In the genomic region with DNA sequence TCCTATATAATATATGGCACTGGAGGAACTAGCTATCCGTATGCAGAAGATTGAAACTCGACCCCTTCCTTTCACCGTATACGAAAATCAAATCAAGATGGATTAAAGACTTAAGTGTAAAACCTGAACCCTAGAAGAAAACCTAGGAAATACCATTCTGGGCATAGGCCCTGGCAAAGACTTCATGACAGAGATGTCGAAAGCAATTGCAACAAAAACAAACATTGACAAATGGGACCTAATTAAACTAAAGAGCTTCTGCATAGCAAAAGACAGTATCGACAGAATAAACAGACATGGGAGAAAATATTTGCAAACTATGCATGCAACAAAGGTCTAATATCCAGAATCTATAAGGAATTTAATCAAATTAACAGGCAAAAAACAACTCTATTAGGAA, we compare ENCODE assay signal across 25 cellular contexts.
DNase-seq lines count a peak whose midpoint lies in the region; ATAC-seq, FAIRE-seq and TF ChIP-seq lines count a peak whose summit lies in the region.
"Had no signal": no experiment of that assay in that cellular context is flagged by ENCODE, and none has a peak within 500 bp of the region (broad histone marks: within the 10 kb centered on the region; RNA-seq: fewer than 3 reads in every experiment).

No MANE protein-coding gene starts in this region.

- TF ChIP-seq EP300 in HepG2 (IDR thresholded peaks at IDR 0.05; ENCODE audit: low read depth in 2 of 2, low read length in 2 of 2) (no peak), HepG2 (CRISPR knock-in tag; IDR thresholded peaks at IDR 0.05; ENCODE audit: borderline replicate concordance) (no peak), GM12878 (IDR thresholded peaks at IDR 0.05; ENCODE audit: borderline replicate concordance in 1 of 2, control insufficient read depth in 1 of 2, low read depth in 2 of 2, low read length in 2 of 2) (no peak)

- H3K4me1 ChIP-seq in liver (ENCODE audit: control insufficient read depth in 4 of 4, insufficient read depth in 4 of 4, low read length in 3 of 4) (no peaks in the 10 kb centered on the region), HepG2 (ENCODE audit: insufficient read depth, low read length) (no peaks in the 10 kb centered on the region), GM12878 (ENCODE audit: control insufficient read depth, insufficient read depth, low read length) (no peaks in the 10 kb centered on the region), right lobe of liver (no peaks in the 10 kb centered on the region), right cardiac atrium (ENCODE audit: control insufficient read depth, insufficient read depth, low read length) (no peaks in the 10 kb centered on the region)
- H3K4me1 ChIP-seq: BLaER1 had no signal

- no peaks in the 10 kb centered on the region for H3K9me3 ChIP-seq in liver (ENCODE audit: control insufficient read depth in 4 of 4, low read length in 3 of 4)
- no peaks in the 10 kb centered on the region for H3K9me3 ChIP-seq in HepG2 (ENCODE audit: low read length)
- H3K9me3 ChIP-seq in GM12878 (replicated peaks; ENCODE audit: control insufficient read depth, insufficient read depth, low read length): no peaks in the 10 kb centered on the region
- no peaks in the 10 kb centered on the region for H3K9me3 ChIP-seq in right lobe of liver
- no peaks in the 10 kb centered on the region for H3K9me3 ChIP-seq in right cardiac atrium (ENCODE audit: control insufficient read depth, low read length)
- H3K9me3 ChIP-seq: BE2C, BLaER1 had no signal

- in situ Hi-C loops in HepG2 (cut with HindIII; ENCODE audit: extremely low pct_ligation_motif_present, low pct_unique_long_range_greater_than_20kb): no loop called here
- in situ Hi-C loops in GM12878 (cut with MboI): no loop called here

- POLR2A ChIA-PET in HepG2 (lab: Yijun Ruan, JAX): no interaction called here
- POLR2A ChIA-PET in GM12878 (lab: Charles Lee): no interaction called here

- H3K27ac ChIP-seq in liver (ENCODE audit: low read depth in 1 of 2, low read length in 2 of 2): no peak overlapping the region
- H3K27ac ChIP-seq in HepG2 (ENCODE audit: extremely low read length, insufficient read depth, low read length): no peak overlapping the region
- no peak overlapping the region for H3K27ac ChIP-seq in GM12878 (ENCODE audit: control insufficient read depth, insufficient read depth)
- H3K27ac ChIP-seq in right lobe of liver: no peak overlapping the region
- no peak overlapping the region for H3K27ac ChIP-seq in right cardiac atrium (ENCODE audit: low read length)
- H3K27ac ChIP-seq: BLaER1 had no signal

- no peak for FAIRE-seq in HepG2 (lab: Jason Lieb, UNC)
- FAIRE-seq in GM12878 (lab: Jason Lieb, UNC): peak; percentile 31
- FAIRE-seq: A204.1, GM12891, GM19239 had no signal

- SMC1A ChIA-PET in GM12878 (lab: Charles Lee; ENCODE audit: uncharacterized antibody, unreplicated experiment): interaction anchor here (1.5 kb wide), 1 partner anchor 141 kb away, joined by 3 read pairs; no protein-coding TSS in a partner anchor

- WGBS in liver: 69% methylated on average over 6 of the region's 6 CpGs
- WGBS in HepG2 (ENCODE audit: low lambda C conversion rate): 32% methylated on average over 6 of the region's 6 CpGs
- 41% methylated on average over 6 of the region's 6 CpGs for WGBS in GM12878 (ENCODE audit: insufficient coverage, insufficient replicate concordance, low lambda C conversion rate, missing lambda C conversion rate)
- WGBS in right lobe of liver (ENCODE audit: insufficient coverage, low coverage, low lambda C conversion rate, missing lambda C conversion rate): 60% methylated on average over 6 of the region's 6 CpGs
- WGBS in right cardiac atrium: 94% methylated on average over 6 of the region's 6 CpGs

- TF ChIP-seq RAD21 in liver (IDR thresholded peaks at IDR 0.05) (no peak), HepG2 (CRISPR knock-in tag; IDR thresholded peaks at IDR 0.05) (no peak), GM12878 (IDR thresholded peaks at IDR 0.05; ENCODE audit: insufficient read depth, low read depth, low read length) (no peak)

- no peak for ATAC-seq in HepG2
- no peak for ATAC-seq in GM12878
- peak in 3 of 4 donors; percentile 45 to 68 (median 60) for ATAC-seq in right lobe of liver
- ATAC-seq in right cardiac atrium: no peak
- no peak for ATAC-seq in GM21786 (IDR thresholded peaks at IDR 0.05; ENCODE audit: unreplicated experiment)

- no peak for TF ChIP-seq CTCF in liver (IDR thresholded peaks at IDR 0.05; ENCODE audit: low read depth, low read length, missing input control)
- no peak for TF ChIP-seq CTCF in HepG2 (CRISPR knock-in tag; IDR thresholded peaks at IDR 0.05)
- no peak for TF ChIP-seq CTCF in GM12878 (IDR thresholded peaks at IDR 0.05 in 2 of 3, conservative IDR thresholded peaks at IDR 0.05 in 1 of 3; ENCODE audit: control insufficient read depth in 2 of 3, extremely low read depth in 1 of 3, insufficient read depth in 1 of 3, low read depth in 3 of 3, low read length in 3 of 3)
- no peak for TF ChIP-seq CTCF in right lobe of liver (IDR thresholded peaks at IDR 0.05)

- H3K4me3 ChIP-seq in liver (ENCODE audit: low read depth in 1 of 3, low read length in 3 of 3) (no peak overlapping the region), HepG2 (replicated peaks in 1 of 3; ENCODE audit: insufficient read depth in 1 of 3, low read depth in 2 of 3, low read length in 3 of 3) (no peak overlapping the region), GM12878 (no peak overlapping the region), right lobe of liver (no peak overlapping the region), right cardiac atrium (ENCODE audit: low read length) (no peak overlapping the region)
- H3K4me3 ChIP-seq: BLaER1 had no signal

- H2AFZ ChIP-seq in HepG2 (ENCODE audit: low read length) (no peak overlapping the region), GM12878 (ENCODE audit: control insufficient read depth, low read depth, low read length) (no peak overlapping the region)

- DNase-seq in HepG2 (ENCODE audit: low spot score): no peak
- DNase-seq in GM12878 (ENCODE audit: low read depth, low spot score): no peak
- no peak for DNase-seq in right lobe of liver
- no peak for DNase-seq in right cardiac atrium
- DNase-seq: 8988T; ACHN; BE2C; C1 segment of cervical spinal cord; CD4-positive, alpha-beta memory T cell; CD4-positive, CD25-positive, alpha-beta regulatory T cell; CD8-positive, alpha-beta memory T cell; COR-L47; DMS 273 treated with DMSO at 0.1 percent for 48 hours; DMS153; DMS53; DMS79; DND-41; EL; GDM1 had no signal

- H3K9ac ChIP-seq in liver (ENCODE audit: low read depth in 1 of 2, low read length in 2 of 2): no peak overlapping the region
- H3K9ac ChIP-seq in HepG2 (ENCODE audit: insufficient read depth, low read depth, low read length): no peak overlapping the region
- no peak overlapping the region for H3K9ac ChIP-seq in GM12878 (ENCODE audit: control insufficient read depth, insufficient read depth, low read length)
- H3K9ac ChIP-seq: BLaER1 had no signal

- H3K27me3 ChIP-seq in liver (ENCODE audit: control insufficient read depth in 4 of 4, insufficient read depth in 4 of 4, low read length in 3 of 4) (peaks cover 0 to 3% (median under 1%) of the 10 kb centered on the region in 4 donors), HepG2 (ENCODE audit: control insufficient read depth in 1 of 2, insufficient read depth in 2 of 2, low read length in 2 of 2) (no peaks in the 10 kb centered on the region), GM12878 (replicated peaks in 1 of 2; ENCODE audit: control insufficient read depth in 2 of 2, insufficient read depth in 2 of 2, low read length in 1 of 2) (no peaks in the 10 kb centered on the region), right lobe of liver (no peaks in the 10 kb centered on the region), right cardiac atrium (ENCODE audit: control insufficient read depth, insufficient read depth) (no peaks in the 10 kb centered on the region)
- H3K27me3 ChIP-seq: BE2C, BLaER1 had no signal

- H3K36me3 ChIP-seq in liver (ENCODE audit: control insufficient read depth in 4 of 4, insufficient read depth in 3 of 4, low read depth in 1 of 4, low read length in 3 of 4) (no peaks in the 10 kb centered on the region), HepG2 (replicated peaks in 1 of 2; ENCODE audit: control insufficient read depth in 1 of 2, insufficient read depth in 2 of 2, low read length in 2 of 2) (no peaks in the 10 kb centered on the region), GM12878 (ENCODE audit: control insufficient read depth in 2 of 2, insufficient read depth in 2 of 2, low read length in 1 of 2) (no peaks in the 10 kb centered on the region), right lobe of liver (no peaks in the 10 kb centered on the region)
- H3K36me3 ChIP-seq: BE2C, BLaER1 had no signal

- H3K4me2 ChIP-seq in HepG2 (ENCODE audit: low read depth, low read length) (no peak overlapping the region), GM12878 (ENCODE audit: control insufficient read depth, insufficient read depth) (no peak overlapping the region)
- H3K4me2 ChIP-seq: BLaER1 had no signal

- H4K20me1 ChIP-seq in HepG2 (ENCODE audit: insufficient read depth, low read length): no peaks in the 10 kb centered on the region
- no peaks in the 10 kb centered on the region for H4K20me1 ChIP-seq in GM12878 (ENCODE audit: control insufficient read depth, insufficient read depth)
- H4K20me1 ChIP-seq: BLaER1 had no signal

- no TSS peak for BruUV-seq in HepG2 (replicated peaks; lab: Mats Ljungman, UMichigan)
- BruUV-seq in GM12878 (replicated peaks; lab: Mats Ljungman, UMichigan): no TSS peak

- CTCF ChIA-PET in HepG2 (lab: Yijun Ruan, JAX; ENCODE audit: low intra/inter-chr PET ratio, low total read pairs): no interaction called here
- CTCF ChIA-PET in GM12878 (lab: Yijun Ruan, JAX): no interaction called here

- RAD21 ChIA-PET in GM12878 (lab: Charles Lee; ENCODE audit: unreplicated experiment): no interaction called here

- intact Hi-C loops in HepG2 (cut with micrococcal nuclease; ENCODE audit: unreplicated experiment) (no loop called here), GM12878 (cut with micrococcal nuclease; ENCODE audit: unreplicated experiment) (no loop called here), right lobe of liver (cut with DNase I) (no loop called here), right cardiac atrium (cut with DNase I) (no loop called here)

- H3K79me2 ChIP-seq in HepG2 (ENCODE audit: insufficient read depth, low read length) (no peaks in the 10 kb centered on the region), GM12878 (ENCODE audit: control insufficient read depth, insufficient read depth, low read length) (no peaks in the 10 kb centered on the region)

- no peak for TF ChIP-seq POLR2A in HepG2 (IDR thresholded peaks at IDR 0.05; ENCODE audit: insufficient read depth in 1 of 2, low read depth in 2 of 2, low read length in 2 of 2)
- TF ChIP-seq POLR2A in GM12878 (IDR thresholded peaks at IDR 0.05; ENCODE audit: low read depth, low read length): no peak
- no peak for TF ChIP-seq POLR2A in right lobe of liver (IDR thresholded peaks at IDR 0.05)

TF ChIP-seq in liver, 16 proteins besides CTCF, POLR2A, EP300 and RAD21:
- no peak for TF ChIP-seq EGR1 (IDR thresholded peaks at IDR 0.05; ENCODE audit: low read depth in 2 of 2)
- peak; percentile 8 for TF ChIP-seq FOXA2 (IDR thresholded peaks at IDR 0.05)
TF ChIP-seq in liver: peak in this region for 1.

TF ChIP-seq in HepG2, 621 proteins besides CTCF, POLR2A, EP300 and RAD21 (continues in another document):
- no peak for TF ChIP-seq MIER3 (CRISPR knock-in tag; IDR thresholded peaks at IDR 0.05; ENCODE audit: borderline replicate concordance)

Comparison
In these comparisons a context has a peak if more than half of its experiments do, and no peak if none do; other contexts are left out.
1. ATAC-seq: peak in right lobe of liver (3 of 4); none in HepG2 (single experiment), GM12878 (single experiment), right cardiac atrium (0 of 2) and GM21786 (single experiment).